14 cellular contexts compared by ENCODE assay signal in the genomic region with DNA sequence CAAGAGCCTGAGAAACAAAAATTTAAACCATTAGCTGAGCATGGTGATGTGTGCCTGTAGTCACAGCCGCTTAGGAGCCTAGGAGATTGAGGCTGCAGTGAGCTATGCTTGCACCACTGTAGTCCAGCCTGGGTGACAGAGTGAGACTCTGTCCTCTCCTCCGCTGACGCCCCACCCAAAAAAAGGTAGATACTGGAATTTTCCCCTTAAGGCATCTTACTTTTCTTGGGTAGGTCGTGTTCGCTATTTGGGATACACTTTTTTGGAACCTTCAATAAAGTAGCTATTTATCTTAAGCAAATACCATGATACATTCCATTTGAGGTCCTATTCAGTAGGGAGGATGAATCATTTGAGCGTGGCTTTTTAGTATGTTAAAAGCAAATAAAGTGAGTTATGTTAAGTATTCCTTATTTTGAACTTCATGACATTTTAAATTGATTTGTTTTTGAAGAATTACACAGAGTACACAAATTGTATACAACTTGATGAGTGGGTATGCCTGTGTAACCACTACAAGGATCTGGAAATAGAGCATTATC. TPM values are rescaled to one million over a fixed set of nuclear protein-coding genes. Genes with fewer than 3 reads are reported as not detected.
DNase-seq lines count a peak whose midpoint lies in the region; ATAC-seq, FAIRE-seq and TF ChIP-seq lines count a peak whose summit lies in the region.
"Had no signal": no experiment of that assay in that cellular context is flagged by ENCODE, and none has a peak within 500 bp of the region (broad histone marks: within the 10 kb centered on the region; RNA-seq: fewer than 3 reads in every experiment).

No MANE protein-coding gene starts in this region.

- no peak for TF ChIP-seq CTCF in colonic mucosa (IDR thresholded peaks at IDR 0.05)

- no peaks in the 10 kb centered on the region for H3K4me1 ChIP-seq in colonic mucosa
- H3K4me1 ChIP-seq: parathyroid adenoma had no signal

- H3K9ac ChIP-seq in colonic mucosa (ENCODE audit: low read depth in 2 of 2, low read length in 2 of 2): no peak overlapping the region
- H3K9ac ChIP-seq: parathyroid adenoma had no signal

- DNase-seq in GM03348 (ENCODE audit: low spot score) (peak; percentile 56), fibroblast of peridontal ligament (ENCODE audit: extremely low read depth) (peak; percentile 85), smooth muscle cell of the brain vasculature (ENCODE audit: low read depth, low spot score) (peak; percentile 28), colonic mucosa (no peak), GM19239 (ENCODE audit: insufficient read length, low spot score) (no peak), DMS53 (lab: John Stamatoyannopoulos, UW) (no peak)
- DNase-seq: CD8-positive, alpha-beta memory T cell; H7; NCI-H1436; tibial artery had no signal

- H3K36me3 ChIP-seq in colonic mucosa: no peaks in the 10 kb centered on the region

- H3K4me3 ChIP-seq in colonic mucosa: no peak overlapping the region
- H3K4me3 ChIP-seq: tibial artery had no signal

- H3K9me3 ChIP-seq in colonic mucosa: no peaks in the 10 kb centered on the region
- H3K9me3 ChIP-seq: tibial artery had no signal

- H3K27ac ChIP-seq in colonic mucosa: no peak overlapping the region
- H3K27ac ChIP-seq: parathyroid adenoma, tibial artery had no signal

- ATAC-seq in SK-N-SH treated with all-trans-retinoic acid at 6 μM for 48 hours (peak; percentile 63), HG03175 (IDR thresholded peaks at IDR 0.05; ENCODE audit: unreplicated experiment) (no peak)

- intact Hi-C loops in colonic mucosa (cut with DNase I): loop anchor here (10.0 kb wide), 3 partner anchors 119 to 439 kb away; partner anchors contain the start of gene TWSG1

- no peak for FAIRE-seq in GM19239 (lab: Jason Lieb, UNC)
- FAIRE-seq: endometrium had no signal

- no peaks in the 10 kb centered on the region for H3K27me3 ChIP-seq in colonic mucosa
- H3K27me3 ChIP-seq: tibial artery had no signal

TF ChIP-seq in SK-N-SH treated with all-trans-retinoic acid at 6 μM for 48 hours, 23 proteins besides CTCF, POLR2A, EP300 and RAD21:
- TF ChIP-seq ISL1 (CRISPR knock-in tag; IDR thresholded peaks at IDR 0.05) (0 out of 2 replicates have a peak, but pooled peaks have one; percentile 34), GLIS3 (CRISPR knock-in tag; IDR thresholded peaks at IDR 0.05) (no peak)

RNA-seq across cellular contexts. Expression of gene RALBP1, which starts 38.7 kb away (rescaled TPM):
- 10 to 100 TPM; 59.1 to 64.9 TPM for total RNA-seq in colonic mucosa

Comparison
In these comparisons a context has a peak if more than half of its experiments do, and no peak if none do; other contexts are left out.
1. DNase-seq: peak in GM03348 (single experiment), fibroblast of peridontal ligament (single experiment) and smooth muscle cell of the brain vasculature (single experiment); none in colonic mucosa (single experiment), GM19239 (single experiment) and DMS53 (single experiment).